In genomic region chr9:101409079-101409477, GRCh38 we compare ENCODE assay signal across 25 cellular contexts. TPM values are rescaled to one million over a fixed set of nuclear protein-coding genes. Genes with fewer than 3 reads are reported as not detected.
DNase-seq lines count a peak whose midpoint lies in the region; ATAC-seq and TF ChIP-seq lines count a peak whose summit lies in the region.
"Had no signal": no experiment of that assay in that cellular context is flagged by ENCODE, and none has a peak within 500 bp of the region (broad histone marks: within the 10 kb centered on the region; RNA-seq: fewer than 3 reads in every experiment).

No MANE protein-coding gene starts in this region.

- no peak for ATAC-seq in T-helper 17 cell

- peaks cover 10% of the 10 kb centered on the region for H3K36me3 Mint-ChIP-seq in T-helper 17 cell (ENCODE audit: low read depth)

- H3K4me1 ChIP-seq in muscle layer of duodenum (ENCODE audit: control insufficient read depth in 1 of 2, insufficient read depth in 2 of 2, low read length in 2 of 2) = no peaks in the 10 kb centered on the region
- H3K4me1 ChIP-seq: spleen, suprapubic skin had no signal

- no peak overlapping the region for H3K27ac Mint-ChIP-seq in T-helper 17 cell
- H3K27ac Mint-ChIP-seq: activated CD4-positive, alpha-beta T cell treated with anti-CD3 and anti-CD28 coated beads, Interleukin-2, amount 10 ng/mL, durations not matched to agents 24 days and 14 days; memory B cell had no signal

- H3K36me3 ChIP-seq in muscle layer of duodenum (ENCODE audit: control insufficient read depth in 1 of 2, insufficient read depth in 2 of 2, low read length in 2 of 2) = peaks cover 44 to 75% of the 10 kb centered on the region in 2 donors

- H3K4me1 Mint-ChIP-seq in T-helper 17 cell = no peaks in the 10 kb centered on the region
- H3K4me1 Mint-ChIP-seq: activated CD4-positive, alpha-beta T cell treated with anti-CD3 and anti-CD28 coated beads, Interleukin-2, amount 10 ng/mL, durations not matched to agents 24 days and 14 days had no signal

- H3K27ac ChIP-seq in coronary artery (no peak overlapping the region), muscle layer of duodenum (ENCODE audit: low read length) (no peak overlapping the region)
- H3K27ac ChIP-seq: 22Rv1, hepatocyte, KMS-11, spleen, suprapubic skin had no signal

- H3K4me3 Mint-ChIP-seq in T-helper 17 cell = no peak overlapping the region
- H3K4me3 Mint-ChIP-seq: activated CD4-positive, alpha-beta T cell treated with anti-CD3 and anti-CD28 coated beads, Interleukin-2, amount 10 ng/mL, durations not matched to agents 24 days and 14 days; memory B cell had no signal

- no peaks in the 10 kb centered on the region for H3K27me3 Mint-ChIP-seq in T-helper 17 cell
- H3K27me3 Mint-ChIP-seq: activated CD4-positive, alpha-beta T cell treated with anti-CD3 and anti-CD28 coated beads, Interleukin-2, amount 10 ng/mL, durations not matched to agents 24 days and 14 days; memory B cell had no signal

- TF ChIP-seq CTCF in coronary artery (IDR thresholded peaks at IDR 0.05) = no peak

- peak overlapping the region; percentile 36 for H3K4me3 ChIP-seq in coronary artery
- H3K4me3 ChIP-seq in muscle layer of duodenum (ENCODE audit: low read depth in 1 of 2, low read length in 2 of 2) = peak overlapping the region; percentile 35 to 49
- H3K4me3 ChIP-seq: hepatocyte, suprapubic skin had no signal

- DNase-seq in DMS 273 (lab: John Stamatoyannopoulos, UW; ENCODE audit: unreplicated experiment) (peak; percentile 30), DMS 273 treated with DMSO at 0.1 percent for 48 hours (lab: John Stamatoyannopoulos, UW) (no peak), H4 (ENCODE audit: low spot score) (peak; percentile 18), coronary artery (ENCODE audit: low spot score) (no peak), NCI-H510A (lab: John Stamatoyannopoulos, UW) (no peak), T-helper 17 cell (no peak), mucosa of gallbladder (ENCODE audit: low spot score) (no peak)
- DNase-seq: activated CD4-positive, alpha-beta T cell treated with anti-CD3 and anti-CD28 coated beads, Interleukin-2, amount 10 ng/mL, durations not matched to agents 24 days and 14 days; activated CD8-positive, alpha-beta memory T cell treated with anti-CD3 and anti-CD28 coated beads, Interleukin-2, amount 50 U/mL, for 48 hours; activated effector memory CD4-positive, alpha-beta T cell treated with anti-CD3 and anti-CD28 coated beads, Interleukin-2, amount 50 U/mL, for 16 hours; amygdala; central memory CD4-positive, alpha-beta T cell; effector memory CD4-positive, alpha-beta T cell; EL; NCI-H1092; NCI-H82; spleen had no signal

- peaks cover 78 to 81% of the 10 kb centered on the region in 2 donors for H3K9me3 ChIP-seq in muscle layer of duodenum (ENCODE audit: control insufficient read depth in 1 of 2, low read length in 2 of 2)
- H3K9me3 ChIP-seq in T-helper 17 cell (ENCODE audit: control insufficient read depth, low read length, poor library complexity, severe bottlenecking) = peaks cover 45% of the 10 kb centered on the region

- H3K27me3 ChIP-seq in muscle layer of duodenum (ENCODE audit: low read depth, low read length) = no peaks in the 10 kb centered on the region
- H3K27me3 ChIP-seq: hepatocyte, spleen, suprapubic skin had no signal

RNA-seq across cellular contexts. Expression of gene ZNF189, which starts 10.4 kb away (rescaled TPM):
- 10.0 and 13.6 TPM in 2 replicates for total RNA-seq in H4 (2014; rRNA removed; shearing (Covaris generic))
- total RNA-seq in T-helper 17 cell (1 to 10 TPM; 6.3 to 8.3 TPM), mucosa of gallbladder (61.4 TPM)

RNA-seq across cellular contexts. Expression of gene MRPL50, which starts 10.7 kb away (rescaled TPM):
- total RNA-seq in H4 (2014; rRNA removed; shearing (Covaris generic)) = 18.6 and 23.4 TPM in 2 replicates
- total RNA-seq in T-helper 17 cell (1 to 10 TPM; 6.6 TPM), mucosa of gallbladder (12.1 TPM)

RNA-seq across cellular contexts. Expression of gene BAAT, which starts 24.3 kb away (rescaled TPM):
- total RNA-seq in H4 (2014; rRNA removed; shearing (Covaris generic)) = not detected in 2 replicates
- total RNA-seq in T-helper 17 cell (not detected), mucosa of gallbladder (117 TPM)
- total RNA-seq: activated CD4-positive, alpha-beta T cell treated with anti-CD3 and anti-CD28 coated beads, Interleukin-2, amount 10 ng/mL, durations not matched to agents 24 days and 14 days; RPMI7951 had no signal

RNA-seq across cellular contexts. Expression of gene ALDOB, which starts 26.5 kb away (rescaled TPM):
- total RNA-seq in H4 (2014; rRNA removed; shearing (Covaris generic)) = not detected in 2 replicates
- total RNA-seq in T-helper 17 cell (not detected), mucosa of gallbladder (265 TPM)
- total RNA-seq: activated CD4-positive, alpha-beta T cell treated with anti-CD3 and anti-CD28 coated beads, Interleukin-2, amount 10 ng/mL, durations not matched to agents 24 days and 14 days; fibroblast of villous mesenchyme; RPMI7951 had no signal

Comparison
In these comparisons a context has a peak if more than half of its experiments do, and no peak if none do; other contexts are left out.
1. DNase-seq: peak in DMS 273 (single experiment) and H4 (single experiment); none in DMS 273 treated with DMSO at 0.1 percent for 48 hours (single experiment), coronary artery (single experiment), NCI-H510A (single experiment), T-helper 17 cell (0 of 3) and mucosa of gallbladder (single experiment).
2. RNA of gene BAAT, which starts 24.3 kb away (total RNA-seq): 117 TPM in mucosa of gallbladder (single experiment); not detected in T-helper 17 cell and not detected in H4; every median in the first group is over 100 times any median in the second.